In the genomic region with DNA sequence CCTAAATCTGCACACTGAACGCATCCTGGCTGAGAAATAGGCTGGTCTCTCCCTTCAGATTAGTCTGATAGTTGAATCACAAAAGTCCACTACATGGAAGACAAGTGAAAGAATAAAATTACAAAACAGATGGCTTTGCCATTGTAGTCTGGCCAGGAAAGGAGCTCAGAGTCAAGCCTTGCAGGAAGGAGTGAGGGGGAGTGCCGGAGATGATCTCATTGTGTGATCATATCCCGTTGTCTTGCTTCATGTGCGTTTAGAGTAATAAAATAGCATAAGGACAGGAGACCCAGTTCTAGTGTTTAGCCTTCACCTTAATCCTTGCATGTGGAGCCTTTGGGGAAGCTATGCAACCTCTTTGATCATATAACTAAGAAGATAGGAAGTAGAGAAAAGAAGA, we compare ENCODE assay signal across 17 cellular contexts.
DNase-seq lines count a peak whose midpoint lies in the region; ATAC-seq, FAIRE-seq and TF ChIP-seq lines count a peak whose summit lies in the region.
"Had no signal": no experiment of that assay in that cellular context is flagged by ENCODE, and none has a peak within 500 bp of the region (broad histone marks: within the 10 kb centered on the region; RNA-seq: fewer than 3 reads in every experiment).

No MANE protein-coding gene starts in this region.

- TF ChIP-seq CTCF in bronchial epithelial cell (IDR thresholded peaks at IDR 0.05; ENCODE audit: insufficient read depth, low read length, severe bottlenecking): no peak

- H3K36me3 ChIP-seq in bronchial epithelial cell (ENCODE audit: control insufficient read depth, insufficient read depth, low read length): no peaks in the 10 kb centered on the region
- H3K36me3 ChIP-seq: HAP-1, SJSA1 had no signal

- ATAC-seq in HG02981 (IDR thresholded peaks at IDR 0.05; ENCODE audit: unreplicated experiment): no peak

- H3K4me3 ChIP-seq in bronchial epithelial cell (ENCODE audit: low read depth, low read length): no peak overlapping the region
- H3K4me3 ChIP-seq: HAP-1, SJSA1 had no signal

- DNase-seq in HT1080 (ENCODE audit: low read depth) (peak; percentile 80), RCC 7860 (ENCODE audit: low spot score) (peak; percentile 5), bronchial epithelial cell (ENCODE audit: low read depth) (peak; percentile 0), kidney tubule cell (ENCODE audit: low spot score) (peak; percentile 39)
- no peak for DNase-seq in activated naive CD4-positive, alpha-beta T cell treated with anti-CD3 and anti-CD28 coated beads, Interleukin-2, amount 50 U/mL, for 16 hours
- no peak for DNase-seq in stimulated activated CD4-positive, alpha-beta T cell treated with anti-CD3 and anti-CD28 coated beads, Interleukin-2, amount 100 ng/mL, for 48 hours
- no peak for DNase-seq in stimulated activated naive CD4-positive, alpha-beta T cell (lab: John Stamatoyannopoulos, UW)
- DNase-seq: AML-193, DMS79, NCI-H1092, NCI-H146, NCI-H2029 treated with DMSO at 0.1 percent for 48 hours had no signal

- no peak for FAIRE-seq in RCC 7860 (lab: Jason Lieb, UNC)
- FAIRE-seq in bronchial epithelial cell (lab: Jason Lieb, UNC): no peak
- FAIRE-seq: D721Med, G401.6 had no signal

- no peaks in the 10 kb centered on the region for H3K27me3 ChIP-seq in bronchial epithelial cell (ENCODE audit: control insufficient read depth, insufficient read depth, low read length)
- H3K27me3 ChIP-seq: SJSA1 had no signal

Comparison
In these comparisons a context has a peak if more than half of its experiments do, and no peak if none do; other contexts are left out.
1. DNase-seq: peak in HT1080 (single experiment), RCC 7860 (single experiment), bronchial epithelial cell (single experiment) and kidney tubule cell (single experiment); none in activated naive CD4-positive, alpha-beta T cell treated with anti-CD3 and anti-CD28 coated beads, Interleukin-2, amount 50 U/mL, for 16 hours (single experiment), stimulated activated CD4-positive, alpha-beta T cell treated with anti-CD3 and anti-CD28 coated beads, Interleukin-2, amount 100 ng/mL, for 48 hours (0 of 2) and stimulated activated naive CD4-positive, alpha-beta T cell (0 of 6).